12 cellular contexts compared by ENCODE assay signal in the genomic region with DNA sequence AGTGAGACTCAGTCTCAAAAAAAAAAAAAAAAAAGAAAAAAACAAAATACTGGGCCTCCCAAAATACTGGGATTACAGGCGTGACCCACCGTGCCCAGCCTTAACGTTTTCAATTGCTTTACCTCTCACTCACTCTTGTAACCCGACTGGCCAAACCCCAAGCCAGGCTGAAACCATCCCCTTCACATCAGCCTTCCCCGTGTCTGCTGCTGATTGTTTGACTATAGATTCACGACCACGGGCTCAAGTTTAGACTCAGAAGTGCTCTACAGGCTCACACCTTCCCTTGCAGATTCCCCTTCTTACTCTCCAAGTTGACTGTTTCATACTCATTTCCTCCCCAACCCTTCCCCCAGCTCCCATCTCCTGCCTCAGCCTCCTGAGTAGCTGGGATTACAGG. TPM values are rescaled to one million over a fixed set of nuclear protein-coding genes. Genes with fewer than 3 reads are reported as not detected.
DNase-seq lines count a peak whose midpoint lies in the region; ATAC-seq, FAIRE-seq and TF ChIP-seq lines count a peak whose summit lies in the region.
"Had no signal": no experiment of that assay in that cellular context is flagged by ENCODE, and none has a peak within 500 bp of the region (broad histone marks: within the 10 kb centered on the region; RNA-seq: fewer than 3 reads in every experiment).

No MANE protein-coding gene starts in this region.

- H3K9ac ChIP-seq in PC-3 (ENCODE audit: low read length) (no peak overlapping the region), endothelial cell of umbilical vein (replicated peaks; ENCODE audit: extremely low read depth, insufficient read depth, low read length) (no peak overlapping the region)
- H3K9ac ChIP-seq: BLaER1 treated with 17β-estradiol and CSF1 and Interleukin-3, amounts not matched to agents 10 nM and 100 nM had no signal

- CTCF ChIA-PET in activated CD4-positive, alpha-beta T cell treated with anti-CD3 and anti-CD28 coated beads for 36 hours (lab: Charles Lee), result no interaction called here
- CTCF ChIA-PET in PC-3 (lab: Charles Lee), result no interaction called here
- CTCF ChIA-PET in endothelial cell of umbilical vein (lab: Charles Lee), result interaction anchor here (1.5 kb wide), 1 partner anchor 21 kb away, joined by 3 read pairs; no protein-coding TSS in a partner anchor

- H3K27me3 Mint-ChIP-seq in activated CD4-positive, alpha-beta T cell treated with anti-CD3 and anti-CD28 coated beads for 36 hours, result no peaks in the 10 kb centered on the region
- no peaks in the 10 kb centered on the region for H3K27me3 Mint-ChIP-seq in T-helper 17 cell

- no TSS peak for BruUV-seq in PC-3 (replicated peaks; lab: Mats Ljungman, UMichigan)
- no TSS peak for BruUV-seq in endothelial cell of umbilical vein (replicated peaks; lab: Mats Ljungman, UMichigan)

- no peaks in the 10 kb centered on the region for H3F3A ChIP-seq in PC-3 (ENCODE audit: low read length, unreplicated experiment)

- H3K27ac ChIP-seq in 22Rv1, result peak overlapping the region; percentile 51
- H3K27ac ChIP-seq in PC-3 (ENCODE audit: low read length), result peak overlapping the region; percentile 39
- no peak overlapping the region for H3K27ac ChIP-seq in endothelial cell of umbilical vein (ENCODE audit: insufficient read depth, low read depth, low read length)
- H3K27ac ChIP-seq: BLaER1 treated with 17β-estradiol and CSF1 and Interleukin-3, amounts not matched to agents 10 nM and 100 nM had no signal

- no peak overlapping the region for H2AFZ ChIP-seq in PC-3 (ENCODE audit: low read length)
- no peak overlapping the region for H2AFZ ChIP-seq in endothelial cell of umbilical vein (ENCODE audit: low read depth, low read length)

- peaks cover 9% of the 10 kb centered on the region for H3K36me3 ChIP-seq in PC-3 (ENCODE audit: low read depth, low read length)
- peaks cover 0 to 6% of the 10 kb centered on the region in 2 experiments for H3K36me3 ChIP-seq in endothelial cell of umbilical vein (ENCODE audit: control insufficient read depth in 2 of 2, extremely low read depth in 1 of 2, insufficient read depth in 2 of 2, low read length in 2 of 2)

- no peak for TF ChIP-seq POLR2A in endothelial cell of umbilical vein (IDR thresholded peaks at IDR 0.05; ENCODE audit: low read depth, low read length)

- TF ChIP-seq CTCF in 22Rv1 (IDR thresholded peaks at IDR 0.05) (no peak), PC-3 (conservative IDR thresholded peaks at IDR 0.05; ENCODE audit: low read depth, low read length) (no peak), endothelial cell of umbilical vein (IDR thresholded peaks at IDR 0.05; ENCODE audit: extremely low read depth in 1 of 2, insufficient read depth in 1 of 2, low read depth in 1 of 2, low read length in 2 of 2) (no peak)

- peak; percentile 50 for FAIRE-seq in endothelial cell of umbilical vein (lab: Jason Lieb, UNC)

- POLR2A ChIA-PET in activated CD4-positive, alpha-beta T cell treated with anti-CD3 and anti-CD28 coated beads for 36 hours (lab: Charles Lee), result interaction anchor here (0.9 kb wide), 1 partner anchor 24 kb away, joined by 4 read pairs; a partner anchor contains a TSS
- POLR2A ChIA-PET in PC-3 (lab: Charles Lee; ENCODE audit: unreplicated experiment), result interaction anchor here (0.7 kb wide), 1 partner anchor 477 kb away, joined by 10 read pairs; no protein-coding TSS in a partner anchor
- POLR2A ChIA-PET in endothelial cell of umbilical vein (lab: Charles Lee), result no interaction called here

- H3K4me3 Mint-ChIP-seq in activated CD4-positive, alpha-beta T cell treated with anti-CD3 and anti-CD28 coated beads for 36 hours, result no peak overlapping the region
- H3K4me3 Mint-ChIP-seq in T-helper 17 cell, result no peak overlapping the region

- H3K79me2 ChIP-seq in PC-3 (ENCODE audit: low read length) (no peaks in the 10 kb centered on the region), endothelial cell of umbilical vein (ENCODE audit: control insufficient read depth, insufficient read depth, low read length) (no peaks in the 10 kb centered on the region)

- H3K9me2 ChIP-seq in PC-3 (replicated peaks; ENCODE audit: low read length), result no peaks in the 10 kb centered on the region

- H3K27me3 ChIP-seq in PC-3 (ENCODE audit: low read length) (no peaks in the 10 kb centered on the region), endothelial cell of umbilical vein (ENCODE audit: control insufficient read depth in 2 of 2, insufficient read depth in 2 of 2, low read length in 2 of 2) (no peaks in the 10 kb centered on the region)
- H3K27me3 ChIP-seq: BLaER1 treated with 17β-estradiol and CSF1 and Interleukin-3, amounts not matched to agents 10 nM and 100 nM had no signal

- peaks cover 34% of the 10 kb centered on the region for H3K36me3 Mint-ChIP-seq in activated CD4-positive, alpha-beta T cell treated with anti-CD3 and anti-CD28 coated beads for 36 hours (ENCODE audit: low read depth)
- peaks cover 7% of the 10 kb centered on the region for H3K36me3 Mint-ChIP-seq in T-helper 17 cell (ENCODE audit: low read depth)

- peaks cover 7% of the 10 kb centered on the region for H3K4me1 Mint-ChIP-seq in activated CD4-positive, alpha-beta T cell treated with anti-CD3 and anti-CD28 coated beads for 36 hours
- no peaks in the 10 kb centered on the region for H3K4me1 Mint-ChIP-seq in T-helper 17 cell

- H3K4me1 ChIP-seq in PC-3 (ENCODE audit: insufficient read depth, low read length) (peaks cover 13% of the 10 kb centered on the region; the same call in 1 of the 2 replicates), endothelial cell of umbilical vein (ENCODE audit: control insufficient read depth, extremely low read depth, insufficient read depth, low read length) (no peaks in the 10 kb centered on the region)
- H3K4me1 ChIP-seq: BLaER1 treated with 17β-estradiol and CSF1 and Interleukin-3, amounts not matched to agents 10 nM and 100 nM had no signal

- H4K20me1 ChIP-seq in PC-3 (ENCODE audit: low read length) (no peaks in the 10 kb centered on the region), endothelial cell of umbilical vein (replicated peaks; ENCODE audit: control insufficient read depth, extremely low read depth, insufficient read depth, low read length) (no peaks in the 10 kb centered on the region)

- H3K4me2 ChIP-seq in PC-3 (ENCODE audit: low read length) (no peak overlapping the region), endothelial cell of umbilical vein (ENCODE audit: insufficient read depth, low read length) (no peak overlapping the region)
- H3K4me2 ChIP-seq: BLaER1 treated with 17β-estradiol and CSF1 and Interleukin-3, amounts not matched to agents 10 nM and 100 nM had no signal

- H3K27ac Mint-ChIP-seq in activated CD4-positive, alpha-beta T cell treated with anti-CD3 and anti-CD28 coated beads for 36 hours, result no peak overlapping the region
- H3K27ac Mint-ChIP-seq in T-helper 17 cell, result no peak overlapping the region

- peak; percentile 45 for ATAC-seq in activated CD4-positive, alpha-beta T cell treated with anti-CD3 and anti-CD28 coated beads for 36 hours
- ATAC-seq in PC-3 (0 out of 2 replicates have a peak, but pooled peaks have one; percentile 8), GM18870 (IDR thresholded peaks at IDR 0.05; ENCODE audit: unreplicated experiment) (no peak), HG03571 (IDR thresholded peaks at IDR 0.05; ENCODE audit: unreplicated experiment) (no peak), T-helper 17 cell (no peak)
- ATAC-seq: Right ventricle myocardium inferior had no signal

- DNase-seq in activated CD4-positive, alpha-beta T cell treated with anti-CD3 and anti-CD28 coated beads for 36 hours, result peak; percentile 18
- no peak for DNase-seq in activated CD4-positive, alpha-beta T cell treated with anti-CD3 and anti-CD28 coated beads for 4 hours
- no peak for DNase-seq in PC-3
- no peak for DNase-seq in endothelial cell of umbilical vein (ENCODE audit: low read depth, low spot score)
- no peak for DNase-seq in T-helper 17 cell
- DNase-seq: EL, NCI-H1694 had no signal

- intact Hi-C loops in activated CD4-positive, alpha-beta T cell treated with anti-CD3 and anti-CD28 coated beads for 36 hours (cut with DNase I, micrococcal nuclease), result no loop called here
- intact Hi-C loops in PC-3 (cut with micrococcal nuclease) (no loop called here), endothelial cell of umbilical vein (cut with micrococcal nuclease) (no loop called here)

- H3K9me3 Mint-ChIP-seq in activated CD4-positive, alpha-beta T cell treated with anti-CD3 and anti-CD28 coated beads for 36 hours (ENCODE audit: low read depth), result no peaks in the 10 kb centered on the region

- no peaks in the 10 kb centered on the region for H3K9me1 ChIP-seq in endothelial cell of umbilical vein (replicated peaks; ENCODE audit: control insufficient read depth, extremely low read depth, insufficient read depth, low read length)

- H3K4me3 ChIP-seq in PC-3 (ENCODE audit: low read length), result no peak overlapping the region
- H3K4me3 ChIP-seq in endothelial cell of umbilical vein (replicated peaks in 1 of 3; ENCODE audit: insufficient read depth in 1 of 3, low read depth in 1 of 3, low read length in 3 of 3), result no peak overlapping the region
- H3K4me3 ChIP-seq: BLaER1 treated with 17β-estradiol and CSF1 and Interleukin-3, amounts not matched to agents 10 nM and 100 nM had no signal

- H3K9me3 ChIP-seq in PC-3 (ENCODE audit: low read length) (no peaks in the 10 kb centered on the region), endothelial cell of umbilical vein (replicated peaks; ENCODE audit: control insufficient read depth, insufficient read depth, low read length) (no peaks in the 10 kb centered on the region), T-helper 17 cell (ENCODE audit: control insufficient read depth, low read length, poor library complexity, severe bottlenecking) (no peaks in the 10 kb centered on the region)
- H3K9me3 ChIP-seq: BLaER1 treated with 17β-estradiol and CSF1 and Interleukin-3, amounts not matched to agents 10 nM and 100 nM had no signal

- dilution Hi-C loops in endothelial cell of umbilical vein (cut with MboI; ENCODE audit: extremely low pct_ligation_motif_present, low sequenced_read_pairs), result no loop called here

RNA-seq across cellular contexts. Expression of a gene that starts 22.3 kb away (rescaled TPM):
- total RNA-seq in activated CD4-positive, alpha-beta T cell treated with anti-CD3 and anti-CD28 coated beads for 36 hours, result 10 to 100 TPM; 13.1 to 14.7 TPM
- total RNA-seq in PC-3 (2014; rRNA removed) (12.8 and 13.4 TPM in 2 replicates), endothelial cell of umbilical vein (15.2 and 15.9 TPM in 2 replicates), T-helper 17 cell (10 to 100 TPM; 21.4 to 23.0 TPM)
- 6.9 and 7.7 TPM in 2 replicates for polyA plus RNA-seq in endothelial cell of umbilical vein
- polyA plus RNA-seq in endothelial cell of umbilical vein (2011; cell fraction: cytosol; rRNA removed), result 9.5 and 10.9 TPM in 2 replicates
- 12.0 and 16.5 TPM in 2 replicates for polyA plus RNA-seq in endothelial cell of umbilical vein (2011; cell fraction: nucleus; rRNA removed)
- 10.3 and 13.5 TPM in 2 replicates for polyA plus RNA-seq in endothelial cell of umbilical vein (2012)
- 15.6 and 24.8 TPM in 2 replicates for polyA minus RNA-seq in endothelial cell of umbilical vein
- polyA minus RNA-seq in endothelial cell of umbilical vein (2011; cell fraction: cytosol; rRNA and poly(A)+ RNA removed), result 8.5 TPM
- 19.1 and 26.0 TPM in 2 replicates for polyA minus RNA-seq in endothelial cell of umbilical vein (2011; cell fraction: nucleus; rRNA and poly(A)+ RNA removed)

RNA-seq across cellular contexts. Expression of a gene that starts 23.6 kb away (rescaled TPM):
- total RNA-seq in activated CD4-positive, alpha-beta T cell treated with anti-CD3 and anti-CD28 coated beads for 36 hours, result 10 to 100 TPM; 53.8 to 66.0 TPM
- total RNA-seq in PC-3 (2014; rRNA removed), result 72.4 and 91.7 TPM in 2 replicates
- 86.5 and 86.6 TPM in 2 replicates for total RNA-seq in endothelial cell of umbilical vein
- polyA plus RNA-seq in endothelial cell of umbilical vein, result 23.8 and 30.7 TPM in 2 replicates
- 51.8 and 53.9 TPM in 2 replicates for polyA plus RNA-seq in endothelial cell of umbilical vein (2011; cell fraction: cytosol; rRNA removed)
- 25.8 and 55.3 TPM in 2 replicates for polyA plus RNA-seq in endothelial cell of umbilical vein (2011; cell fraction: nucleus; rRNA removed)
- polyA plus RNA-seq in endothelial cell of umbilical vein (2012), result 72.9 and 93.3 TPM in 2 replicates
- 17.1 and 20.5 TPM in 2 replicates for polyA minus RNA-seq in endothelial cell of umbilical vein
- 77.0 TPM for polyA minus RNA-seq in endothelial cell of umbilical vein (2011; cell fraction: cytosol; rRNA and poly(A)+ RNA removed)
- 9.1 and 13.3 TPM in 2 replicates for polyA minus RNA-seq in endothelial cell of umbilical vein (2011; cell fraction: nucleus; rRNA and poly(A)+ RNA removed)
- 100 to 1,000 TPM; 270 to 323 TPM for total RNA-seq in T-helper 17 cell

Comparison
In these comparisons a context has a peak if more than half of its experiments do, and no peak if none do; other contexts are left out.
1. ATAC-seq: peak in activated CD4-positive, alpha-beta T cell treated with anti-CD3 and anti-CD28 coated beads for 36 hours (single experiment) and PC-3 (single experiment); none in GM18870 (single experiment), HG03571 (single experiment) and T-helper 17 cell (single experiment).